In genomic region chr11:34261820-34262219, GRCh38 we compare ENCODE assay signal across 21 cellular contexts.
DNase-seq lines count a peak whose midpoint lies in the region; ATAC-seq and TF ChIP-seq lines count a peak whose summit lies in the region.
"Had no signal": no experiment of that assay in that cellular context is flagged by ENCODE, and none has a peak within 500 bp of the region (broad histone marks: within the 10 kb centered on the region; RNA-seq: fewer than 3 reads in every experiment).

No MANE protein-coding gene starts in this region.

- BruUV-seq in MCF 10A (replicated peaks; lab: Mats Ljungman, UMichigan) = no TSS peak

- H3K4me3 ChIP-seq in breast epithelium = no peak overlapping the region
- peak overlapping the region in 9 of 59 donors; percentile 0 to 39 (median 16) for H3K4me3 ChIP-seq in dorsolateral prefrontal cortex
- H3K4me3 ChIP-seq: BLaER1 had no signal

- CTCF ChIA-PET in MCF 10A (lab: Yijun Ruan, JAX) = no interaction called here

- H3K27me3 Mint-ChIP-seq in MCF 10A (ENCODE audit: insufficient read depth, unreplicated experiment) = no peaks in the 10 kb centered on the region
- peaks cover 3% of the 10 kb centered on the region in 2 donors for H3K27me3 Mint-ChIP-seq in natural killer cell (ENCODE audit: low read depth in 2 of 2)

- intact Hi-C loops in breast epithelium (cut with DNase I; ENCODE audit: low total_unique reads) (no loop called here), MCF 10A (cut with micrococcal nuclease) (no loop called here), dorsolateral prefrontal cortex (cut with DNase I) (loop anchor here in 1 of 2 donors (2.0 to 5.0 kb wide), 3 partner anchors 65 to 95 kb away; no protein-coding TSS in a partner anchor), natural killer cell (cut with micrococcal nuclease) (no loop called here)

- H3K27ac Mint-ChIP-seq in MCF 10A (ENCODE audit: low read depth, unreplicated experiment) = no peak overlapping the region
- no peak overlapping the region for H3K27ac Mint-ChIP-seq in natural killer cell
- H3K27ac Mint-ChIP-seq: CD8-positive, alpha-beta T cell had no signal

- TF ChIP-seq POLR2A in breast epithelium (IDR thresholded peaks at IDR 0.05) = no peak

- ATAC-seq in GM19351 (IDR thresholded peaks at IDR 0.05; ENCODE audit: unreplicated experiment) (no peak), natural killer cell (no peak)
- ATAC-seq: CD8-positive, alpha-beta T cell had no signal

- no peaks in the 10 kb centered on the region for H3K36me3 ChIP-seq in breast epithelium
- H3K36me3 ChIP-seq: BLaER1 had no signal

- H3K27me3 ChIP-seq in breast epithelium (no peaks in the 10 kb centered on the region), dorsolateral prefrontal cortex (peaks cover 0 to 11% (median 0%) of the 10 kb centered on the region in 45 donors)
- H3K27me3 ChIP-seq: BLaER1 had no signal

- POLR2A ChIA-PET in MCF 10A (lab: Yijun Ruan, JAX) = interaction anchor here (0.6 kb wide), 1 partner anchor 473 kb away, joined by 3 read pairs; no protein-coding TSS in a partner anchor

- no peaks in the 10 kb centered on the region for H3K36me3 Mint-ChIP-seq in MCF 10A (ENCODE audit: insufficient read depth, unreplicated experiment)
- no peaks in the 10 kb centered on the region for H3K36me3 Mint-ChIP-seq in natural killer cell
- H3K36me3 Mint-ChIP-seq: CD8-positive, alpha-beta T cell had no signal

- peaks cover 19% of the 10 kb centered on the region for H3K4me1 Mint-ChIP-seq in MCF 10A (ENCODE audit: insufficient read depth, unreplicated experiment)
- peaks cover 0 to 6% of the 10 kb centered on the region in 2 donors for H3K4me1 Mint-ChIP-seq in natural killer cell

- H3K9me3 Mint-ChIP-seq in MCF 10A (ENCODE audit: unreplicated experiment) = no peaks in the 10 kb centered on the region
- H3K9me3 Mint-ChIP-seq in natural killer cell = no peaks in the 10 kb centered on the region
- H3K9me3 Mint-ChIP-seq: CD8-positive, alpha-beta T cell; H9 had no signal

- no peak for TF ChIP-seq CTCF in breast epithelium (IDR thresholded peaks at IDR 0.05)
- no peak for TF ChIP-seq CTCF in MCF 10A (IDR thresholded peaks at IDR 0.05; ENCODE audit: unreplicated experiment)
- no peak for TF ChIP-seq CTCF in dorsolateral prefrontal cortex (IDR thresholded peaks at IDR 0.05 in 54 of 56, conservative IDR thresholded peaks at IDR 0.05 in 2 of 56; ENCODE audit: low read depth in 1 of 56, partially characterized antibody in 56 of 56)
- no peak for TF ChIP-seq CTCF in natural killer cell (IDR thresholded peaks at IDR 0.05)

- no peak for DNase-seq in breast epithelium (ENCODE audit: low spot score in 2 of 2)
- DNase-seq in MCF 10A (ENCODE audit: unreplicated experiment) = no peak
- peak in 2 of 10 donors; percentile 12 to 46 for DNase-seq in dorsolateral prefrontal cortex
- peak; percentile 79 for DNase-seq in pons (ENCODE audit: low spot score)
- no peak for DNase-seq in stimulated activated CD4-positive, alpha-beta T cell treated with anti-CD3 and anti-CD28 coated beads, Interleukin-4, amount 100 ng/mL, for 4 hours
- DNase-seq in HuH-7.5 (ENCODE audit: low spot score) = no peak
- DNase-seq in natural killer cell = no peak
- DNase-seq: CD8-positive, alpha-beta T cell; DMS79; H9; IMR-90; Karpas-422; NCI-H187 treated with DMSO at 0.1 percent for 48 hours; NCI-H446; NCI-H69; NK-92 treated with Interleukin-12 subunit alpha and Interleukin-12 subunit beta, amount 100 ng/mL, for 24 hours; OCI-M1; RPMI8226 had no signal

- H3K27ac ChIP-seq in breast epithelium (peak overlapping the region; percentile 74 to 75), dorsolateral prefrontal cortex (peak overlapping the region in 54 of 59 donors; percentile 5 to 91 (median 79))
- H3K27ac ChIP-seq: 22Rv1, BLaER1 had no signal

- H3K9me3 ChIP-seq in breast epithelium = no peaks in the 10 kb centered on the region
- H3K9me3 ChIP-seq: BLaER1 had no signal

- peaks cover 9 to 15% of the 10 kb centered on the region in 2 donors for H3K4me1 ChIP-seq in breast epithelium

- no peak overlapping the region for H3K4me3 Mint-ChIP-seq in MCF 10A (ENCODE audit: unreplicated experiment)
- H3K4me3 Mint-ChIP-seq in natural killer cell = no peak overlapping the region
- H3K4me3 Mint-ChIP-seq: CD8-positive, alpha-beta T cell; H9 had no signal
